ENCODE assay signal across 1 cellular context in the genomic region with DNA sequence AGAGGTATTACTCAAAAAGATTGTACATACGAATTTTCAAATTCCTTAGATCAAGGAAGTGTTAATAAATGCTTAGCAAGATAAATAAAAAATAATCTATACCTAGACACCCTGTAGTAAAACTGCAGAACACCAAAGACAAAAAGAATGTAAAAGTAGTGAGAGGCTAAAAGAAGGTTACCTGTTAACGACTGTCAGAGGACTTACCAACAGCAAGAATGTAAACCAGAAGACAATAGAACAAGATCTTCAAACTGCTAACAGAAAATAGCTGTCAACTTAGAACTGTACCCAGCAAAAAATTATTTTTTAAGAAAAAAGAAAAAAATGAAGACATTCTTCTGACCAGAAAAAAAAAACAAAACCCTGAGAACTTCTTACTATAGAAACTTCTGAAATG.
TF ChIP-seq lines count a peak whose summit lies in the region.

No MANE protein-coding gene starts in this region.

TF ChIP-seq in K562, 482 proteins besides CTCF, POLR2A, EP300 and RAD21 (continued from another document):
- TF ChIP-seq ZBTB40 (IDR thresholded peaks at IDR 0.05) (no peak), ZBTB40 (CRISPR knock-in tag; IDR thresholded peaks at IDR 0.05) (no peak), RUNX1 (IDR thresholded peaks at IDR 0.05; ENCODE audit: low read depth) (no peak)
